8 cellular contexts compared by ENCODE assay signal in genomic region chr19:2529942-2530341, GRCh38. TPM values are rescaled to one million over a fixed set of nuclear protein-coding genes. Genes with fewer than 3 reads are reported as not detected.
DNase-seq lines count a peak whose midpoint lies in the region; ATAC-seq, FAIRE-seq and TF ChIP-seq lines count a peak whose summit lies in the region.
"Not testable (repeated sequence)": the region's sequence is repeated elsewhere in the genome, so short reads cannot be mapped to it uniquely, and the experiment has no call there.

No MANE protein-coding gene starts in this region.

- not testable (repeated sequence) for H3K4me3 Mint-ChIP-seq in astrocyte (ENCODE audit: unreplicated experiment)

- TF ChIP-seq CTCF in A549 (IDR thresholded peaks at IDR 0.05); DOHH2 (IDR thresholded peaks at IDR 0.05; ENCODE audit: low read depth, low read length, poor library complexity, severe bottlenecking); PC-9 (conservative IDR thresholded peaks at IDR 0.05); astrocyte (IDR thresholded peaks at IDR 0.05; ENCODE audit: insufficient read depth, low read depth, low read length); gastrocnemius medialis (IDR thresholded peaks at IDR 0.05 in 4 of 5, conservative IDR thresholded peaks at IDR 0.05 in 1 of 5): not testable (repeated sequence)

- not testable (repeated sequence) for ATAC-seq in A549; Right ventricle myocardium superior (ENCODE audit: poor library complexity); gastrocnemius medialis

- FAIRE-seq in A549 (lab: Jason Lieb, UNC); astrocyte (lab: Jason Lieb, UNC): not testable (repeated sequence)

- not testable (repeated sequence) for H3K4me3 ChIP-seq in A549; PC-9; astrocyte (ENCODE audit: insufficient read depth, low read depth, low read length); mesodermal cell (ENCODE audit: extremely low read depth, insufficient read depth, low read length, poor library complexity, severe bottlenecking); gastrocnemius medialis
- 0 out of 2 replicates have a peak overlapping the region, but pooled peaks have one; percentile 42 for H3K4me3 ChIP-seq in DOHH2 (ENCODE audit: low read length)

- H3K27me3 Mint-ChIP-seq in astrocyte (ENCODE audit: low read depth, unreplicated experiment), result not testable (repeated sequence)

- peaks cover 16% of the 10 kb centered on the region for H3K79me2 ChIP-seq in DOHH2 (ENCODE audit: control insufficient read depth, low read length)
- H3K79me2 ChIP-seq in PC-9 (ENCODE audit: low read depth); astrocyte (ENCODE audit: insufficient read depth, low read length): not testable (repeated sequence)

- CTCF ChIA-PET in A549 (lab: Yijun Ruan, JAX), result interaction anchor here (0.8 to 3.4 kb wide), 5 partner anchors 11 to 81 kb away, joined by 3 to 16 read pairs (median 3); no protein-coding TSS in a partner anchor
- CTCF ChIA-PET in PC-9 (lab: Charles Lee), result interaction anchor here (0.7 kb wide), 1 partner anchor 49 kb away, joined by 5 read pairs; no protein-coding TSS in a partner anchor

- H3K36me3 ChIP-seq in DOHH2 (ENCODE audit: control insufficient read depth, low read length); PC-9 (ENCODE audit: low read depth); astrocyte (ENCODE audit: insufficient read depth, low read length); mesodermal cell (ENCODE audit: control insufficient read depth, insufficient read depth, low read length); gastrocnemius medialis: not testable (repeated sequence)

- peaks cover 19% of the 10 kb centered on the region for H3K4me1 Mint-ChIP-seq in astrocyte (ENCODE audit: low read depth, unreplicated experiment)

- H3F3A ChIP-seq in DOHH2 (ENCODE audit: control insufficient read depth, insufficient read depth) (peaks cover 25% of the 10 kb centered on the region), PC-9 (ENCODE audit: insufficient read depth, low read depth) (peaks cover 54% of the 10 kb centered on the region)

- not testable (repeated sequence) for H3K27ac Mint-ChIP-seq in astrocyte (ENCODE audit: unreplicated experiment)

- not testable (repeated sequence) for TF ChIP-seq RAD21 in A549 (conservative IDR thresholded peaks at IDR 0.05 in 1 of 2, IDR thresholded peaks at IDR 0.05 in 1 of 2)

- in situ Hi-C loops in gastrocnemius medialis (cut with MboI; ENCODE audit: low sequenced_read_pairs in 4 of 4), result not testable (repeated sequence)

- intact Hi-C loops in PC-9 (cut with micrococcal nuclease; ENCODE audit: unreplicated experiment), result loop anchor here (1.0 to 2.0 kb wide), 4 partner anchors 13 to 49 kb away; no protein-coding TSS in a partner anchor
- intact Hi-C loops in Right ventricle myocardium superior (cut with DNase I); gastrocnemius medialis (cut with DNase I; ENCODE audit: low total_unique reads): not testable (repeated sequence)

- not testable (repeated sequence) for H3K36me3 Mint-ChIP-seq in astrocyte (ENCODE audit: low read depth, unreplicated experiment)

- BruUV-seq in PC-9 (replicated peaks; lab: Mats Ljungman, UMichigan), result TSS peak; percentile 87

- not testable (repeated sequence) for H2AFZ ChIP-seq in PC-9; astrocyte (ENCODE audit: low read depth, low read length)

- not testable (repeated sequence) for H4K20me1 ChIP-seq in DOHH2 (ENCODE audit: control insufficient read depth, insufficient read depth, low read depth, low read length); PC-9 (ENCODE audit: insufficient read depth); astrocyte (ENCODE audit: insufficient read depth, low read length)

- H3K9ac ChIP-seq in astrocyte (ENCODE audit: low read length), result peak overlapping the region; percentile 43

- TF ChIP-seq POLR2A in A549 (IDR thresholded peaks at IDR 0.05; ENCODE audit: low read length); gastrocnemius medialis (IDR thresholded peaks at IDR 0.05): not testable (repeated sequence)

- POLR2A ChIA-PET in A549 (lab: Yijun Ruan, JAX), result interaction anchor here (1.6 to 2.6 kb wide), 2 partner anchors 54 kb away, joined by 11 read pairs; partner anchors contain the start of gene GADD45B
- POLR2A ChIA-PET in PC-9 (lab: Charles Lee; ENCODE audit: unreplicated experiment), result interaction anchor here (0.6 to 0.9 kb wide), 4 partner anchors 12 to 52 kb away, joined by 3 to 11 read pairs (median 7); no protein-coding TSS in a partner anchor

- peaks cover 66% of the 10 kb centered on the region for H3K4me1 ChIP-seq in A549
- peaks cover 55% of the 10 kb centered on the region for H3K4me1 ChIP-seq in DOHH2 (ENCODE audit: control insufficient read depth, low read length)
- H3K4me1 ChIP-seq in PC-9 (replicated peaks; ENCODE audit: insufficient read depth), result peaks cover 78% of the 10 kb centered on the region
- peaks cover 31% of the 10 kb centered on the region for H3K4me1 ChIP-seq in astrocyte (ENCODE audit: insufficient read depth, low read length)
- H3K4me1 ChIP-seq in mesodermal cell (ENCODE audit: control insufficient read depth, insufficient read depth, low read length, poor library complexity, severe bottlenecking), result peaks cover 23% of the 10 kb centered on the region
- peaks cover 12 to 16% of the 10 kb centered on the region in 2 donors for H3K4me1 ChIP-seq in gastrocnemius medialis

- H3K9me3 ChIP-seq in A549; DOHH2 (ENCODE audit: control insufficient read depth, insufficient read depth, low read length); PC-9 (ENCODE audit: insufficient read depth, low read depth); astrocyte (ENCODE audit: insufficient read depth, low read depth, low read length); mesodermal cell (ENCODE audit: control insufficient read depth, low read length); gastrocnemius medialis: not testable (repeated sequence)

- not testable (repeated sequence) for TF ChIP-seq EP300 in A549 (IDR thresholded peaks at IDR 0.05)

- H3K9me3 Mint-ChIP-seq in astrocyte (ENCODE audit: unreplicated experiment), result not testable (repeated sequence)

- WGBS in A549 (ENCODE audit: missing lambda C conversion rate), result 66% methylated on average over 3 of the region's 10 CpGs
- WGBS in mesodermal cell (ENCODE audit: insufficient coverage in 2 of 2), 2 experiments, result 91 to 98% methylated on average over 8 to 10 of the region's 10 CpGs

- peak overlapping the region; percentile 17; the same call in 2 of the 3 replicates for H3K4me2 ChIP-seq in A549
- H3K4me2 ChIP-seq in DOHH2 (ENCODE audit: low read length), result peak overlapping the region; percentile 63
- H3K4me2 ChIP-seq in PC-9, result peak overlapping the region; percentile 67
- H3K4me2 ChIP-seq in astrocyte (ENCODE audit: low read length), result peak overlapping the region; percentile 57

- not testable (repeated sequence) for H3K27me3 ChIP-seq in DOHH2 (ENCODE audit: control insufficient read depth, low read length); PC-9 (ENCODE audit: insufficient read depth, low read depth); astrocyte (ENCODE audit: insufficient read depth, low read length); gastrocnemius medialis

- peak overlapping the region; percentile 89 to 94 for H3K27ac ChIP-seq in A549
- H3K27ac ChIP-seq in DOHH2 (ENCODE audit: low read depth, low read length), result 0 out of 2 replicates have a peak overlapping the region, but pooled peaks have one; percentile 26
- peak overlapping the region; percentile 99 for H3K27ac ChIP-seq in PC-9
- H3K27ac ChIP-seq in astrocyte (ENCODE audit: low read depth, low read length), result peak overlapping the region; percentile 55
- peak overlapping the region; percentile 95 for H3K27ac ChIP-seq in epithelial cell of prostate
- peak overlapping the region; percentile 2 for H3K27ac ChIP-seq in mesodermal cell (ENCODE audit: low read depth, low read length, severe bottlenecking)
- peak overlapping the region in 3 of 4 donors; percentile 36 to 38 (median 36) for H3K27ac ChIP-seq in gastrocnemius medialis

- not testable (repeated sequence) for DNase-seq in A549 (ENCODE audit: low read depth in 1 of 2, low spot score in 1 of 2); PC-9; astrocyte (ENCODE audit: low read depth); epithelial cell of prostate (ENCODE audit: low read depth, low spot score); gastrocnemius medialis
- peak; percentile 15 for DNase-seq in Right ventricle myocardium superior

- H3K9me2 ChIP-seq in DOHH2 (replicated peaks; ENCODE audit: control insufficient read depth, low read length); PC-9 (ENCODE audit: insufficient read depth): not testable (repeated sequence)

RNA-seq across cellular contexts. Expression of gene GADD45B, which starts 54.0 kb away (rescaled TPM):
- 65.3 and 72.5 TPM in 2 replicates for polyA plus RNA-seq in A549 (2011; rRNA removed)
- polyA plus RNA-seq in A549 (2012; cell fraction: cytosol; rRNA removed), result 120 and 125 TPM in 2 replicates
- polyA plus RNA-seq in A549 (2012; cell fraction: nucleus; rRNA removed), result 193 and 205 TPM in 2 replicates
- polyA plus RNA-seq in A549 (2017; fragmentation: RNase III; extraction: RNeasy Plus Mini Kit Qiagen cat#74134 plus additional on column Dnase treatment), result 38.6 to 42.4 TPM (median 39.9 TPM) in 3 replicates
- 42.7 and 50.1 TPM in 2 replicates for polyA minus RNA-seq in A549 (2011; rRNA and poly(A)+ RNA removed)
- 24.7 and 35.5 TPM in 2 replicates for total RNA-seq in PC-9 (2021)
- total RNA-seq in astrocyte, result 161 and 190 TPM in 2 replicates
- total RNA-seq in Right ventricle myocardium superior, result 42.1 TPM
- polyA plus RNA-seq in mesodermal cell (2013, experiment 1 of 2), result 28.2 TPM
- polyA plus RNA-seq in mesodermal cell (2013, experiment 2 of 2), result 27.5 TPM
- 10 to 100 TPM; 32.2 to 48.7 (median 41.7) TPM for total RNA-seq in gastrocnemius medialis

Comparison
In these comparisons a context has a peak if more than half of its experiments do, and no peak if none do; other contexts are left out.
1. H3K27ac ChIP-seq: peak in every context shown above with its lines; median percentile 99 in PC-9; 95 in epithelial cell of prostate; 92 in A549; 55 in astrocyte; 36 in gastrocnemius medialis; 26 in DOHH2; 2 in mesodermal cell.
2. H3K4me2 ChIP-seq: peak in every context shown above with its lines; median percentile 67 in PC-9; 63 in DOHH2; 57 in astrocyte; 17 in A549.